In genomic region chr11:65353376-65353775, GRCh38 we compare ENCODE assay signal across 1 cellular context.
TF ChIP-seq lines count a peak whose summit lies in the region.

No MANE protein-coding gene starts in this region.

TF ChIP-seq in H1, 55 proteins besides CTCF, POLR2A, EP300 and RAD21:
- TF ChIP-seq SP1 (IDR thresholded peaks at IDR 0.05; ENCODE audit: low read depth, low read length) (no peak), RXRA (IDR thresholded peaks at IDR 0.05; ENCODE audit: insufficient read depth, low read depth, low read length) (no peak), SP2 (IDR thresholded peaks at IDR 0.05; ENCODE audit: low read length) (no peak), JUN (IDR thresholded peaks at IDR 0.05; ENCODE audit: low read depth, low read length) (no peak)
